ENCODE assay signal across 1 cellular context in genomic region chr6:41964201-41964887, GRCh38.
TF ChIP-seq lines count a peak whose summit lies in the region.

No MANE protein-coding gene starts in this region.

TF ChIP-seq in WTC11, 78 proteins besides CTCF, POLR2A, EP300 and RAD21 (continued from another document):
- TF ChIP-seq ZNF512 (CRISPR knock-in tag; IDR thresholded peaks at IDR 0.05; ENCODE audit: borderline replicate concordance): no peak
- no peak for TF ChIP-seq RELA (CRISPR knock-in tag; IDR thresholded peaks at IDR 0.05; ENCODE audit: borderline replicate concordance)
- no peak for TF ChIP-seq MLX (CRISPR knock-in tag; IDR thresholded peaks at IDR 0.05)
- TF ChIP-seq MAX (CRISPR knock-in tag; IDR thresholded peaks at IDR 0.05): no peak
- TF ChIP-seq E2F5 (CRISPR knock-in tag; IDR thresholded peaks at IDR 0.05): no peak
- TF ChIP-seq TCF7 (CRISPR knock-in tag; IDR thresholded peaks at IDR 0.05; ENCODE audit: low read depth): no peak
- TF ChIP-seq ZNF232 (CRISPR knock-in tag; IDR thresholded peaks at IDR 0.05): no peak
- TF ChIP-seq CREM (CRISPR knock-in tag; IDR thresholded peaks at IDR 0.05): no peak
- no peak for TF ChIP-seq NR3C1 (CRISPR knock-in tag; conservative IDR thresholded peaks at IDR 0.05; ENCODE audit: low read depth)
